1 cellular context compared by ENCODE assay signal in genomic region chr19:49487277-49488045, GRCh38.
TF ChIP-seq lines count a peak whose summit lies in the region.

Gene RPL13A, plus strand, starts transcription at chr19:49487608. Its CDS starts 22 bp downstream, at chr19:49487630.

TF ChIP-seq in HepG2, 621 proteins besides CTCF, POLR2A, EP300 and RAD21 (continued from another document and continues in another):
- TF ChIP-seq, protein P1, sequence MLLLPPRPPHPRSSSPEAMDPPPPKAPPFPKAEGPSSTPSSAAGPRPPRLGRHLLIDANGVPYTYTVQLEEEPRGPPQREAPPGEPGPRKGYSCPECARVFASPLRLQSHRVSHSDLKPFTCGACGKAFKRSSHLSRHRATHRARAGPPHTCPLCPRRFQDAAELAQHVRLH (CRISPR knock-in tag; IDR thresholded peaks at IDR 0.05; ENCODE audit: borderline replicate concordance, low read depth), result peak; percentile 83; the same call in 1 of the 2 replicates
- TF ChIP-seq ATRX (CRISPR knock-in tag; IDR thresholded peaks at IDR 0.05; ENCODE audit: borderline replicate concordance), result no peak
- peak; percentile 98 for TF ChIP-seq NFYC (CRISPR knock-in tag; IDR thresholded peaks at IDR 0.05)
- no peak for TF ChIP-seq ZNF577 (CRISPR knock-in tag; IDR thresholded peaks at IDR 0.05; ENCODE audit: borderline replicate concordance, low read depth)
- peak; percentile 81; the same call in 1 of the 2 replicates for TF ChIP-seq HDAC6 (IDR thresholded peaks at IDR 0.05; ENCODE audit: low read depth, low read length)
- no peak for TF ChIP-seq GZF1 (CRISPR knock-in tag; IDR thresholded peaks at IDR 0.05)
- no peak for TF ChIP-seq FOXO1 (CRISPR knock-in tag; IDR thresholded peaks at IDR 0.05)
- TF ChIP-seq HMGA1 (CRISPR knock-in tag; conservative IDR thresholded peaks at IDR 0.05), result no peak
- no peak for TF ChIP-seq NFIB (CRISPR knock-in tag; IDR thresholded peaks at IDR 0.05; ENCODE audit: borderline replicate concordance)
- TF ChIP-seq ZNF839 (CRISPR knock-in tag; IDR thresholded peaks at IDR 0.05; ENCODE audit: borderline replicate concordance), result no peak
- TF ChIP-seq, protein P2, sequence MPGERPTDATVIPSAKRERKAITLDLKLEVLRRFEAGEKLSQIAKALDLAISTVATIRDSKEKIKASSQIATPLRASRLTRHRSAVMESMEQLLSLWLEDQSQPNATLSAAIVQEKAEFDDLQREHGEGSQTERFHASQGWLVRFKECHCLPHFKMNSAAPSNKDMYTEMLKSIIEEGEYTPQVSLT (CRISPR knock-in tag; IDR thresholded peaks at IDR 0.05; ENCODE audit: borderline replicate concordance, low read depth), result no peak
- peak; percentile 99 for TF ChIP-seq THAP9 (CRISPR knock-in tag; IDR thresholded peaks at IDR 0.05; ENCODE audit: borderline replicate concordance)
- TF ChIP-seq ZNF574 (CRISPR knock-in tag; IDR thresholded peaks at IDR 0.05), result peak; percentile 88
- no peak for TF ChIP-seq CHCHD3 (CRISPR knock-in tag; IDR thresholded peaks at IDR 0.05)
- TF ChIP-seq ZNF260 (CRISPR knock-in tag; IDR thresholded peaks at IDR 0.05; ENCODE audit: borderline replicate concordance, low read depth), result no peak
- TF ChIP-seq FOXO4 (CRISPR knock-in tag; conservative IDR thresholded peaks at IDR 0.05), result no peak
- TF ChIP-seq ZNF326 (CRISPR knock-in tag; IDR thresholded peaks at IDR 0.05; ENCODE audit: borderline replicate concordance), result no peak
- TF ChIP-seq TIGD3 (CRISPR knock-in tag; IDR thresholded peaks at IDR 0.05; ENCODE audit: borderline replicate concordance), result no peak
- TF ChIP-seq, protein P3, sequence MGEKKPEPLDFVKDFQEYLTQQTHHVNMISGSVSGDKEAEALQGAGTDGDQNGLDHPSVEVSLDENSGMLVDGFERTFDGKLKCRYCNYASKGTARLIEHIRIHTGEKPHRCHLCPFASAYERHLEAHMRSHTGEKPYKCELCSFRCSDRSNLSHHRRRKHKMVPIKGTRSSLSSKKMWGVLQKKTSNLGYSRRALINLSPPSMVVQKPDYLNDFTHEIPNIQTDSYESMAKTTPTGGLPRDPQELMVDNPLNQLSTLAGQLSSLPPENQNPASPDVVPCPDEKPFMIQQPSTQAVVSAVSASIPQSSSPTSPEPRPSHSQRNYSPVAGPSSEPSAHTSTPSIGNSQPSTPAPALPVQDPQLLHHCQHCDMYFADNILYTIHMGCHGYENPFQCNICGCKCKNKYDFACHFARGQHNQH (CRISPR knock-in tag; IDR thresholded peaks at IDR 0.05), result peak; percentile 73; the same call in 1 of the 2 replicates
- TF ChIP-seq ZNF512 (CRISPR knock-in tag; IDR thresholded peaks at IDR 0.05), result no peak
- peak; percentile 61 for TF ChIP-seq FOXA3 (CRISPR knock-in tag; IDR thresholded peaks at IDR 0.05)
- peak; percentile 92; the same call in 1 of the 2 replicates for TF ChIP-seq MXD4 (CRISPR knock-in tag; IDR thresholded peaks at IDR 0.05)
- TF ChIP-seq ZNF598 (CRISPR knock-in tag; IDR thresholded peaks at IDR 0.05; ENCODE audit: borderline replicate concordance), result no peak
- TF ChIP-seq, protein P4, sequence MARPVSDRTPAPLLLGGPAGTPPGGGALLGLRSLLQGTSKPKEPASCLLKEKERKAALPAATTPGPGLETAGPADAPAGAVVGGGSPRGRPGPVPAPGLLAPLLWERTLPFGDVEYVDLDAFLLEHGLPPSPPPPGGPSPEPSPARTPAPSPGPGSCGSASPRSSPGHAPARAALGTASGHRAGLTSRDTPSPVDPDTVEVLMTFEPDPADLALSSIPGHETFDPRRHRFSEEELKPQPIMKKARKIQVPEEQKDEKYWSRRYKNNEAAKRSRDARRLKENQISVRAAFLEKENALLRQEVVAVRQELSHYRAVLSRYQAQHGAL (CRISPR knock-in tag; IDR thresholded peaks at IDR 0.05; ENCODE audit: not compliant biosample characterization), result peak; percentile 81
- peak; percentile 85; the same call in 1 of the 2 replicates for TF ChIP-seq CBFB (CRISPR knock-in tag; IDR thresholded peaks at IDR 0.05)
- no peak for TF ChIP-seq ZNF670 (CRISPR knock-in tag; IDR thresholded peaks at IDR 0.05; ENCODE audit: borderline replicate concordance)
- no peak for TF ChIP-seq ZBTB3 (CRISPR knock-in tag; IDR thresholded peaks at IDR 0.05; ENCODE audit: borderline replicate concordance, low read depth)
- no peak for TF ChIP-seq SRF (IDR thresholded peaks at IDR 0.05; ENCODE audit: low read depth, low read length)
- peak; percentile 74; the same call in 1 of the 2 replicates for TF ChIP-seq SMAD3 (CRISPR knock-in tag; IDR thresholded peaks at IDR 0.05)
- TF ChIP-seq MZF1 (CRISPR knock-in tag; IDR thresholded peaks at IDR 0.05; ENCODE audit: borderline replicate concordance), result no peak
- TF ChIP-seq RELA (CRISPR knock-in tag; IDR thresholded peaks at IDR 0.05), result no peak; the same call in 1 of the 2 replicates
- TF ChIP-seq ATF3 (CRISPR knock-in tag; IDR thresholded peaks at IDR 0.05), result peak; percentile 86
- peak; percentile 78 for TF ChIP-seq ISL2 (CRISPR knock-in tag; IDR thresholded peaks at IDR 0.05)
- no peak for TF ChIP-seq CCDC6 (CRISPR knock-in tag; IDR thresholded peaks at IDR 0.05)
- no peak for TF ChIP-seq ZNF781 (CRISPR knock-in tag; IDR thresholded peaks at IDR 0.05; ENCODE audit: borderline replicate concordance, not compliant biosample characterization)
- peak; percentile 72 for TF ChIP-seq TFDP2 (CRISPR knock-in tag; IDR thresholded peaks at IDR 0.05)
- no peak for TF ChIP-seq KDM6A (CRISPR knock-in tag; IDR thresholded peaks at IDR 0.05; ENCODE audit: low read depth)
- TF ChIP-seq MAFG (CRISPR knock-in tag; IDR thresholded peaks at IDR 0.05), result no peak
- TF ChIP-seq SCMH1 (CRISPR knock-in tag; IDR thresholded peaks at IDR 0.05; ENCODE audit: borderline replicate concordance), result no peak
- peak; percentile 100 for TF ChIP-seq TAF1 (CRISPR knock-in tag; IDR thresholded peaks at IDR 0.05)
- no peak for TF ChIP-seq ZNF530 (CRISPR knock-in tag; IDR thresholded peaks at IDR 0.05; ENCODE audit: low read depth)
- peak; percentile 71 for TF ChIP-seq NFRKB (IDR thresholded peaks at IDR 0.05)
- peak; percentile 34; the same call in 1 of the 2 replicates for TF ChIP-seq GATAD2A (CRISPR knock-in tag; IDR thresholded peaks at IDR 0.05)
- TF ChIP-seq RBAK (CRISPR knock-in tag; IDR thresholded peaks at IDR 0.05), result no peak
- TF ChIP-seq ZNF788 (CRISPR knock-in tag; IDR thresholded peaks at IDR 0.05; ENCODE audit: borderline replicate concordance), result no peak; the same call in 1 of the 2 replicates
- peak; percentile 45; the same call in 1 of the 2 replicates for TF ChIP-seq MIER2 (CRISPR knock-in tag; IDR thresholded peaks at IDR 0.05)
- TF ChIP-seq MAX (IDR thresholded peaks at IDR 0.05), result peak; percentile 72; the same call in 1 of the 2 replicates
- no peak; the same call in 1 of the 2 replicates for TF ChIP-seq BRCA1 (CRISPR knock-in tag; IDR thresholded peaks at IDR 0.05)
- peak; percentile 96 for TF ChIP-seq CEBPG (CRISPR knock-in tag; IDR thresholded peaks at IDR 0.05)
- no peak for TF ChIP-seq ZNF382 (CRISPR knock-in tag; IDR thresholded peaks at IDR 0.05; ENCODE audit: borderline replicate concordance)
- TF ChIP-seq FOXP1 (IDR thresholded peaks at IDR 0.05), result no peak
- TF ChIP-seq FOXP1 (CRISPR knock-in tag; IDR thresholded peaks at IDR 0.05), result no peak
